In genomic region chr1:76005755-76006154, GRCh38 we compare ENCODE assay signal across 23 cellular contexts.
"Had no signal": no experiment of that assay in that cellular context is flagged by ENCODE, and none has a peak within 500 bp of the region (broad histone marks: within the 10 kb centered on the region; RNA-seq: fewer than 3 reads in every experiment).

No MANE protein-coding gene starts in this region.

- H3K4me1 ChIP-seq: colonic mucosa, left lung, prostate gland, spleen, testis, uterus had no signal

- H3K27me3 ChIP-seq: colonic mucosa, left lung, spleen, testis, uterus had no signal

- FAIRE-seq: bronchial epithelial cell had no signal

- H3K27ac ChIP-seq: colonic mucosa, epithelial cell of prostate, left lung, prostate gland, spleen, testis, uterus had no signal

- H3K27ac Mint-ChIP-seq: activated B cell treated with CpG ODN at 0.5 μM for 24 hours; activated CD4-positive, alpha-beta T cell treated with anti-CD3 and anti-CD28 coated beads for 36 hours; activated naive CD8-positive, alpha-beta T cell treated with anti-CD3 and anti-CD28 coated beads for 36 hours; natural killer cell had no signal

- H3K4me1 Mint-ChIP-seq: activated B cell treated with CpG ODN at 0.5 μM for 24 hours; activated CD4-positive, alpha-beta T cell treated with anti-CD3 and anti-CD28 coated beads for 36 hours; activated naive CD8-positive, alpha-beta T cell treated with anti-CD3 and anti-CD28 coated beads for 36 hours; natural killer cell had no signal

- H3K9me3 Mint-ChIP-seq: activated B cell treated with CpG ODN at 0.5 μM for 24 hours; activated naive CD8-positive, alpha-beta T cell treated with anti-CD3 and anti-CD28 coated beads for 36 hours; natural killer cell had no signal

- H3K4me3 Mint-ChIP-seq: activated B cell treated with CpG ODN at 0.5 μM for 24 hours; activated CD4-positive, alpha-beta T cell treated with anti-CD3 and anti-CD28 coated beads for 36 hours; activated naive CD8-positive, alpha-beta T cell treated with anti-CD3 and anti-CD28 coated beads for 36 hours; natural killer cell had no signal

- ATAC-seq: activated CD4-positive, alpha-beta T cell treated with anti-CD3 and anti-CD28 coated beads for 36 hours; natural killer cell had no signal

- H3K27me3 Mint-ChIP-seq: activated CD4-positive, alpha-beta T cell treated with anti-CD3 and anti-CD28 coated beads for 36 hours; activated naive CD8-positive, alpha-beta T cell treated with anti-CD3 and anti-CD28 coated beads for 36 hours had no signal

- H3K9me3 ChIP-seq: colonic mucosa, left lung, prostate gland, spleen, testis, uterus had no signal

- H3K36me3 Mint-ChIP-seq: activated naive CD8-positive, alpha-beta T cell treated with anti-CD3 and anti-CD28 coated beads for 36 hours; natural killer cell had no signal

- H3K36me3 ChIP-seq: colonic mucosa, left lung, prostate gland, spleen, uterus had no signal

- DNase-seq: activated B cell treated with CpG ODN at 0.5 μM for 24 hours; activated CD4-positive, alpha-beta T cell treated with anti-CD3 and anti-CD28 coated beads for 36 hours; activated CD4-positive, alpha-beta T cell treated with anti-CD3 and anti-CD28 coated beads, Interleukin-2, amount 50 U/mL, for 4 hours; activated CD8-positive, alpha-beta memory T cell treated with anti-CD3 and anti-CD28 coated beads, Interleukin-2, amount 50 U/mL, for 48 hours; activated naive CD4-positive, alpha-beta T cell treated with Interleukin-2 at 50 U/mL for 16 hours; activated naive CD8-positive, alpha-beta T cell treated with anti-CD3 and anti-CD28 coated beads for 36 hours; activated T-cell treated with anti-CD3 and anti-CD28 coated beads, Interleukin-2, amount 50 U/mL, for 48 hours; colonic mucosa; glutamatergic neuron; hippocampal formation; kidney glomerular epithelial cell; left lung; midbrain; natural killer cell; spleen; stimulated activated CD4-positive, alpha-beta T cell treated with anti-CD3 and anti-CD28 coated beads, Interleukin-4, amount 100 ng/mL, for 1 hour; stimulated activated naive CD4-positive, alpha-beta T cell; testis; trophoblast cell; uterus had no signal

- H3K4me3 ChIP-seq: colonic mucosa, left lung, prostate gland, spleen, testis, uterus had no signal
